In the genomic region with DNA sequence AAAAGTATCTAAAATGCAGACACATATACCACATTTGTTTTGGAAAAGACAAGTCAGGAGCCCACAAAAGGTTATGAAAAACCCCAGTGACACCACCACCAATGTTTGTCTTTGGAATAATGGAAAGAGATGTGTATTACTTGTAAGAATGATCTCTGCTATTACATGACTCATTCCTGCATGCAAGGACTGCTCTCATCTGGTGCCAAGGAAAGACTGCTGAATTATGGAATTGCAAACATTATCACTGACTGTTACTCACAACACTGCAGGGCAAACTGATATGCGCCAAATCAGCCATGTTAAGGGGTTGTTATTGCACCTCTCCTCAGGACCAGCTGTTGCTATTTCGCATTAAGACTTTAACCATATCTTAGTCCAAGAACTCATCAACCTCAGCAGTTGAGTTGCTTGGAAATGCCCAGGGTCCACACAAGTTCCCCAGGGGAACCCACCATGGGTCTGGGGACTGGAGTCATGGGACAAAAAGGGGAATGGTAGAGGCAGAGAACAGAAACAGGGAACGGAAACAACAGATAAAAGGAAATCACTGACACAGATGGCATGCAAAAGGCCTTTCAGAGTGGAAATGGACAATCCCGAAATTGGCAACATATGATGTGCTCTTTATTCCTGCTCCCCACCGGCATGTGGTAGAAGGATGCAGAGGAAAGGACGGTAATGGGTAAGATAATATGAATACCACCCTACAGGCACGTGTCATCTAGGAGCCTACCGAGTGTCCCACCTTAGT, we compare ENCODE assay signal across 8 cellular contexts. TPM values are rescaled to one million over a fixed set of nuclear protein-coding genes. Genes with fewer than 3 reads are reported as not detected.
DNase-seq lines count a peak whose midpoint lies in the region; ATAC-seq and TF ChIP-seq lines count a peak whose summit lies in the region.

No MANE protein-coding gene starts in this region.

- TF ChIP-seq POLR2A in transverse colon (IDR thresholded peaks at IDR 0.05), result no peak

- peaks cover 69 to 97% (median 86%) of the 10 kb centered on the region in 4 donors for H3K4me1 ChIP-seq in transverse colon

- H3K36me3 Mint-ChIP-seq in activated CD4-positive, alpha-beta T cell treated with anti-CD3 and anti-CD28 coated beads, Interleukin-2, amount 10 ng/mL, durations not matched to agents 24 days and 14 days (ENCODE audit: low read depth), result peaks cover 29% of the 10 kb centered on the region
- H3K36me3 Mint-ChIP-seq in activated CD4-positive, alpha-beta T cell treated with anti-CD3 and anti-CD28 coated beads, Interleukin-2, amount 10 ng/mL, durations not matched to agents 7 days and 5 days (ENCODE audit: low read depth), result peaks cover 21% of the 10 kb centered on the region
- peaks cover 9% of the 10 kb centered on the region for H3K36me3 Mint-ChIP-seq in Calu3 (ENCODE audit: insufficient read depth, unreplicated experiment)

- in situ Hi-C loops in astrocyte of the spinal cord (cut with HindIII; ENCODE audit: low sequenced_read_pairs) (no loop called here), transverse colon (cut with MboI; ENCODE audit: low pct_ligation_motif_present in 1 of 4, low pct_unique_long_range_greater_than_20kb in 1 of 4, low sequenced_read_pairs in 3 of 4) (no loop called here)

- H3K4me1 Mint-ChIP-seq in activated CD4-positive, alpha-beta T cell treated with anti-CD3 and anti-CD28 coated beads, Interleukin-2, amount 10 ng/mL, durations not matched to agents 24 days and 14 days, result peaks cover 67% of the 10 kb centered on the region
- H3K4me1 Mint-ChIP-seq in activated CD4-positive, alpha-beta T cell treated with anti-CD3 and anti-CD28 coated beads, Interleukin-2, amount 10 ng/mL, durations not matched to agents 7 days and 5 days, result peaks cover 78% of the 10 kb centered on the region
- H3K4me1 Mint-ChIP-seq in Calu3 (ENCODE audit: low read depth, unreplicated experiment), result peaks cover 31% of the 10 kb centered on the region

- H3K4me3 ChIP-seq in astrocyte of the spinal cord (ENCODE audit: low read depth, low read length) (no peak overlapping the region), transverse colon (no peak overlapping the region)

- no peak for DNase-seq in activated CD4-positive, alpha-beta T cell treated with anti-CD3 and anti-CD28 coated beads, Interleukin-2, amount 10 ng/mL, durations not matched to agents 24 days and 14 days
- no peak for DNase-seq in activated CD4-positive, alpha-beta T cell treated with anti-CD3 and anti-CD28 coated beads, Interleukin-2, amount 10 ng/mL, durations not matched to agents 7 days and 5 days
- peak; percentile 96 for DNase-seq in astrocyte of the spinal cord (ENCODE audit: low read depth, low spot score)
- DNase-seq in left colon, result no peak
- DNase-seq in transverse colon, result no peak
- no peak for DNase-seq in SK-N-DZ (ENCODE audit: low spot score)
- DNase-seq in Calu3, result no peak

- no peaks in the 10 kb centered on the region for H3K27me3 ChIP-seq in transverse colon

- TF ChIP-seq EP300 in transverse colon (IDR thresholded peaks at IDR 0.05; ENCODE audit: low read depth), result no peak

- peak overlapping the region; percentile 94 for H3K27ac Mint-ChIP-seq in activated CD4-positive, alpha-beta T cell treated with anti-CD3 and anti-CD28 coated beads, Interleukin-2, amount 10 ng/mL, durations not matched to agents 24 days and 14 days
- no peak overlapping the region for H3K27ac Mint-ChIP-seq in activated CD4-positive, alpha-beta T cell treated with anti-CD3 and anti-CD28 coated beads, Interleukin-2, amount 10 ng/mL, durations not matched to agents 7 days and 5 days
- H3K27ac Mint-ChIP-seq in Calu3 (ENCODE audit: unreplicated experiment), result no peak overlapping the region

- no TSS peak for BruUV-seq in Calu3 (replicated peaks; lab: Mats Ljungman, UMichigan)

- 57% methylated on average over 8 of the region's 8 CpGs; no CpG with 5 or more reads in 1 of the 2 donors for WGBS in transverse colon (ENCODE audit: low coverage in 1 of 2), 2 donors

- no peaks in the 10 kb centered on the region for H3K36me3 ChIP-seq in transverse colon

- H3K9me3 ChIP-seq in transverse colon, result no peaks in the 10 kb centered on the region

- no peaks in the 10 kb centered on the region for H3K27me3 Mint-ChIP-seq in activated CD4-positive, alpha-beta T cell treated with anti-CD3 and anti-CD28 coated beads, Interleukin-2, amount 10 ng/mL, durations not matched to agents 24 days and 14 days
- no peaks in the 10 kb centered on the region for H3K27me3 Mint-ChIP-seq in activated CD4-positive, alpha-beta T cell treated with anti-CD3 and anti-CD28 coated beads, Interleukin-2, amount 10 ng/mL, durations not matched to agents 7 days and 5 days
- H3K27me3 Mint-ChIP-seq in Calu3 (ENCODE audit: unreplicated experiment), result no peaks in the 10 kb centered on the region

- CTCF ChIA-PET in activated CD4-positive, alpha-beta T cell treated with anti-CD3 and anti-CD28 coated beads, Interleukin-2, amount 10 ng/mL, durations not matched to agents 7 days and 5 days (lab: Charles Lee), result interaction anchor here (1.2 kb wide), 1 partner anchor 45 kb away, joined by 3 read pairs; no protein-coding TSS in a partner anchor
- CTCF ChIA-PET in Calu3 (lab: Charles Lee), result no interaction called here

- peak overlapping the region; percentile 26 for H3K4me3 Mint-ChIP-seq in activated CD4-positive, alpha-beta T cell treated with anti-CD3 and anti-CD28 coated beads, Interleukin-2, amount 10 ng/mL, durations not matched to agents 24 days and 14 days
- no peak overlapping the region for H3K4me3 Mint-ChIP-seq in activated CD4-positive, alpha-beta T cell treated with anti-CD3 and anti-CD28 coated beads, Interleukin-2, amount 10 ng/mL, durations not matched to agents 7 days and 5 days
- H3K4me3 Mint-ChIP-seq in Calu3 (ENCODE audit: low read depth, unreplicated experiment), result no peak overlapping the region

- POLR2A ChIA-PET in activated CD4-positive, alpha-beta T cell treated with anti-CD3 and anti-CD28 coated beads, Interleukin-2, amount 10 ng/mL, durations not matched to agents 7 days and 5 days (lab: Charles Lee), result no interaction called here

- H3K27ac ChIP-seq in transverse colon, result peak overlapping the region; percentile 78 to 84 (median 82)

- intact Hi-C loops in activated CD4-positive, alpha-beta T cell treated with anti-CD3 and anti-CD28 coated beads, Interleukin-2, amount 10 ng/mL, durations not matched to agents 24 days and 14 days (cut with micrococcal nuclease), result loop anchor here (1.0 to 2.0 kb wide), 3 partner anchors 8 to 60 kb away; no protein-coding TSS in a partner anchor
- intact Hi-C loops in left colon (cut with DNase I, micrococcal nuclease), result no loop called here
- intact Hi-C loops in transverse colon (cut with DNase I; ENCODE audit: low total_unique reads), result no loop called here
- intact Hi-C loops in Calu3 (cut with micrococcal nuclease; ENCODE audit: unreplicated experiment), result no loop called here

- no peaks in the 10 kb centered on the region for H3K9me3 Mint-ChIP-seq in activated CD4-positive, alpha-beta T cell treated with anti-CD3 and anti-CD28 coated beads, Interleukin-2, amount 10 ng/mL, durations not matched to agents 24 days and 14 days
- H3K9me3 Mint-ChIP-seq in activated CD4-positive, alpha-beta T cell treated with anti-CD3 and anti-CD28 coated beads, Interleukin-2, amount 10 ng/mL, durations not matched to agents 7 days and 5 days, result no peaks in the 10 kb centered on the region
- H3K9me3 Mint-ChIP-seq in Calu3 (ENCODE audit: low read depth, unreplicated experiment), result no peaks in the 10 kb centered on the region

- ATAC-seq in left colon, result peak; percentile 80
- no peak for ATAC-seq in GM21737 (IDR thresholded peaks at IDR 0.05; ENCODE audit: unreplicated experiment)

- TF ChIP-seq CTCF in astrocyte of the spinal cord (IDR thresholded peaks at IDR 0.05; ENCODE audit: low read depth, low read length), result no peak
- no peak for TF ChIP-seq CTCF in transverse colon (IDR thresholded peaks at IDR 0.05)
- TF ChIP-seq CTCF in Calu3 (IDR thresholded peaks at IDR 0.05; ENCODE audit: unreplicated experiment), result no peak

RNA-seq across cellular contexts. Expression of gene CAPZB, which starts 34.4 kb away (rescaled TPM):
- 291 and 297 TPM in 2 replicates for total RNA-seq in activated CD4-positive, alpha-beta T cell treated with anti-CD3 and anti-CD28 coated beads, Interleukin-2, amount 10 ng/mL, durations not matched to agents 24 days and 14 days
- total RNA-seq in activated CD4-positive, alpha-beta T cell treated with anti-CD3 and anti-CD28 coated beads, Interleukin-2, amount 10 ng/mL, durations not matched to agents 7 days and 5 days, result 100 to 1,000 TPM; 529 to 567 TPM
- total RNA-seq in left colon, result 100 to 1,000 TPM; 340 to 367 TPM
- 100 to 1,000 TPM; 127 to 404 (median 136) TPM for total RNA-seq in transverse colon
- polyA plus RNA-seq in SK-N-DZ (2014; cell fraction: cytosol; rRNA removed), result 68.7 and 78.3 TPM in 2 replicates
- polyA plus RNA-seq in SK-N-DZ (2014; cell fraction: nucleus; rRNA removed), result 34.4 and 48.8 TPM in 2 replicates
- 198 and 207 TPM in 2 replicates for total RNA-seq in Calu3 (2022)
